8 cellular contexts compared by ENCODE assay signal in the genomic region with DNA sequence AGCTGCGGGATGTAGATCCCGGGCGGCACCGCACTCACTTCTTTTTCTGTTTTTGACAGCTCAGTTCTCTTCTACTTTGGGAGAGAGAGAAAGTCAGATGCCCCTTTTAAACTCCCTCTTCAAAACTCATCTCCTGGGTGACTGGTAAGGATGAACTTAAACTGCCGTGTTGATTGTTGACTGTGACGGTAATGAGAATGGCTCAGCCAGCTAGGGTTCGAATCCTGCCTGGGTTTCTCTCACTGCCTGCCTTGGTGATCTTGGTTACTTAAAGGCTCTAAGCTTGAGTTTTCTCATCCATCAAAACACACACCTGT.
DNase-seq lines count a peak whose midpoint lies in the region; ATAC-seq and TF ChIP-seq lines count a peak whose summit lies in the region.

No MANE protein-coding gene starts in this region.

- H3K4me3 Mint-ChIP-seq in nephron progenitor cell = peak overlapping the region; percentile 93

- H3K9ac ChIP-seq in NT2/D1 (ENCODE audit: insufficient read length, low read depth) (peak overlapping the region; percentile 38), endocrine pancreas (ENCODE audit: control insufficient read depth, insufficient read depth, low read length) (peak overlapping the region; percentile 100)

- no peaks in the 10 kb centered on the region for H3K36me3 Mint-ChIP-seq in nephron progenitor cell (ENCODE audit: low read depth)

- peaks cover 13% of the 10 kb centered on the region for H3K27me3 ChIP-seq in NT2/D1 (ENCODE audit: insufficient read depth, insufficient read length)
- no peaks in the 10 kb centered on the region for H3K27me3 ChIP-seq in endocrine pancreas (ENCODE audit: control insufficient read depth, insufficient read depth, low read length)

- peak overlapping the region; percentile 83 for H3K4me3 ChIP-seq in NT2/D1 (ENCODE audit: insufficient read length, low read depth)
- H3K4me3 ChIP-seq in endocrine pancreas (ENCODE audit: control insufficient read depth, insufficient read depth, low read length) = peak overlapping the region; percentile 100

- H3K36me3 ChIP-seq in NT2/D1 (ENCODE audit: insufficient read depth, insufficient read length, low read length) (no peaks in the 10 kb centered on the region), endocrine pancreas (ENCODE audit: control insufficient read depth, insufficient read depth, low read length) (no peaks in the 10 kb centered on the region)

- DNase-seq in NT2/D1 (ENCODE audit: low read depth, low spot score) (no peak), nephron progenitor cell (no peak), COR-L47 (lab: John Stamatoyannopoulos, UW) (no peak), GM19238 (ENCODE audit: insufficient read length, low spot score) (no peak)

- peak overlapping the region; percentile 92 for H3K27ac ChIP-seq in 22Rv1

- peaks cover 4% of the 10 kb centered on the region for H3K27me3 Mint-ChIP-seq in nephron progenitor cell (ENCODE audit: low read depth, poor library complexity)

- peaks cover 8% of the 10 kb centered on the region for H3K9me3 Mint-ChIP-seq in nephron progenitor cell

- TF ChIP-seq CTCF in 22Rv1 (IDR thresholded peaks at IDR 0.05) (no peak), nephron progenitor cell (IDR thresholded peaks at IDR 0.05) (no peak)

- 0 out of 2 replicates have a peak, but pooled peaks cover 5% of the 10 kb centered on the region for H3K9me3 ChIP-seq in NT2/D1 (ENCODE audit: insufficient read depth, low read length)
- no peaks in the 10 kb centered on the region for H3K9me3 ChIP-seq in endocrine pancreas (ENCODE audit: control insufficient read depth, low read length)

- H3K4me1 Mint-ChIP-seq in nephron progenitor cell = peaks cover 40% of the 10 kb centered on the region

- ATAC-seq in GM18909 (IDR thresholded peaks at IDR 0.05; ENCODE audit: poor library complexity, unreplicated experiment) = peak; percentile 7
- ATAC-seq in HG03039 (IDR thresholded peaks at IDR 0.05; ENCODE audit: unreplicated experiment) = no peak

- peak overlapping the region; percentile 95 for H3K27ac Mint-ChIP-seq in nephron progenitor cell

- H3K4me1 ChIP-seq in NT2/D1 (ENCODE audit: insufficient read depth, insufficient read length) (no peaks in the 10 kb centered on the region), endocrine pancreas (ENCODE audit: control insufficient read depth, insufficient read depth, low read length) (peaks cover 9% of the 10 kb centered on the region)
